In the genomic region with DNA sequence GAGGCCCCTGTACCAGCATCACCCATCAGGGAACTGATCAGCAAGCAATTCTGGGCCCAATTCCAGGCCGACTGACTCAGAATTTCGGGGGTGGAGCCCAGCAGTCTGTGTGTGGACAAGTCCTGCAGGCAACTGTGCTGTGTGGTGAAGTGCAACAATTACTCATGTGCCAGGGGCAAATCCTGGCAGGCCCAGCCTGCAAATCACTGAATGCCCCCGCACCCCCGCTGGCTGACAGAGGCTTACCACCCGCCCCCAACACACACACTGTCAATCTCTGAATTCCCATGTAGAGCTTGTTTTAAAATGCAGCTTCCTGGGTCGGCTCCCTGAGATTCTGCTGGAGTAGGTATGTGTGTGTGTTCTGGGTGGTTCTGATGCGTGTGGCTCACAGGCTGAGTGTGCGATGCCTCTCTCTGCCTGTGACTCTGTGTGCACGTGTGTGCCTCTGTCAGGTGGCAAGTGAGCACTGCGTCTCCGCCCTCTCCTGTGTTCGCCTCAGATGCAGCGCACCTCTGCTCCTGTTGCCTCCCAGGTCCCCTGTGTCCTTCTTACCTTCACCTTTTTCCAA, we compare ENCODE assay signal across 8 cellular contexts. TPM values are rescaled to one million over a fixed set of nuclear protein-coding genes. Genes with fewer than 3 reads are reported as not detected.
DNase-seq lines count a peak whose midpoint lies in the region; ATAC-seq and TF ChIP-seq lines count a peak whose summit lies in the region.

No MANE protein-coding gene starts in this region.

- no peaks in the 10 kb centered on the region for H3K27me3 Mint-ChIP-seq in activated CD4-positive, alpha-beta memory T cell treated with anti-CD3 and anti-CD28 coated beads for 36 hours

- no peak overlapping the region for H3K27ac Mint-ChIP-seq in activated CD4-positive, alpha-beta memory T cell treated with anti-CD3 and anti-CD28 coated beads for 36 hours

- DNase-seq in EH (ENCODE audit: low read depth), result peak; percentile 96
- DNase-seq in NCI-H446 treated with DMSO at 0.1 percent for 48 hours (lab: John Stamatoyannopoulos, UW), result peak; percentile 87
- peak; percentile 32 to 64 for DNase-seq in erythroblast (lab: John Stamatoyannopoulos, UW)
- DNase-seq in posterior cingulate gyrus, result peak; percentile 51 to 97 (median 82)
- DNase-seq in OCI-M1 (lab: John Stamatoyannopoulos, UW), result no peak
- no peak for DNase-seq in activated CD4-positive, alpha-beta memory T cell treated with anti-CD3 and anti-CD28 coated beads for 36 hours
- DNase-seq in GDM1 (lab: John Stamatoyannopoulos, UW), result no peak

- H3K36me3 Mint-ChIP-seq in activated CD4-positive, alpha-beta memory T cell treated with anti-CD3 and anti-CD28 coated beads for 36 hours, result no peaks in the 10 kb centered on the region

- CTCF ChIA-PET in activated CD4-positive, alpha-beta memory T cell treated with anti-CD3 and anti-CD28 coated beads for 36 hours (lab: Charles Lee), result no interaction called here

- no peak for ATAC-seq in GM21381 (IDR thresholded peaks at IDR 0.05; ENCODE audit: unreplicated experiment)

- intact Hi-C loops in posterior cingulate gyrus (cut with DNase I), result no loop called here
- intact Hi-C loops in activated CD4-positive, alpha-beta memory T cell treated with anti-CD3 and anti-CD28 coated beads for 36 hours (cut with micrococcal nuclease), result no loop called here

- no peak for TF ChIP-seq POLR2A in erythroblast (IDR thresholded peaks at IDR 0.05; ENCODE audit: low read length)

- H3K9me3 Mint-ChIP-seq in activated CD4-positive, alpha-beta memory T cell treated with anti-CD3 and anti-CD28 coated beads for 36 hours, result peaks cover 6% of the 10 kb centered on the region

- H3K4me3 Mint-ChIP-seq in activated CD4-positive, alpha-beta memory T cell treated with anti-CD3 and anti-CD28 coated beads for 36 hours, result no peak overlapping the region

- no peaks in the 10 kb centered on the region for H3K4me1 Mint-ChIP-seq in activated CD4-positive, alpha-beta memory T cell treated with anti-CD3 and anti-CD28 coated beads for 36 hours (ENCODE audit: low read depth)

- POLR2A ChIA-PET in activated CD4-positive, alpha-beta memory T cell treated with anti-CD3 and anti-CD28 coated beads for 36 hours (lab: Charles Lee), result no interaction called here

RNA-seq across cellular contexts. Expression of a gene that starts 45.4 kb away (rescaled TPM):
- 100 to 1,000 TPM; 156 to 164 TPM for total RNA-seq in activated CD4-positive, alpha-beta memory T cell treated with anti-CD3 and anti-CD28 coated beads for 36 hours

Comparison
In these comparisons a context has a peak if more than half of its experiments do, and no peak if none do; other contexts are left out.
1. DNase-seq: peak in EH (single experiment), NCI-H446 treated with DMSO at 0.1 percent for 48 hours (single experiment), erythroblast (2 of 2) and posterior cingulate gyrus (10 of 10); none in OCI-M1 (single experiment), activated CD4-positive, alpha-beta memory T cell treated with anti-CD3 and anti-CD28 coated beads for 36 hours (single experiment) and GDM1 (single experiment).